ENCODE assay signal across 9 cellular contexts in genomic region chr3:184227481-184227935, GRCh38. TPM values are rescaled to one million over a fixed set of nuclear protein-coding genes. Genes with fewer than 3 reads are reported as not detected.
DNase-seq lines count a peak whose midpoint lies in the region; ATAC-seq and TF ChIP-seq lines count a peak whose summit lies in the region.
"Had no signal": no experiment of that assay in that cellular context is flagged by ENCODE, and none has a peak within 500 bp of the region (broad histone marks: within the 10 kb centered on the region; RNA-seq: fewer than 3 reads in every experiment).

No MANE protein-coding gene starts in this region.

- peaks cover 2% of the 10 kb centered on the region for H3K79me1 ChIP-seq in neuronal stem cell (ENCODE audit: low read depth, low read length)

- H2BK120ac ChIP-seq in neuronal stem cell (ENCODE audit: low read depth, low read length) = no peak overlapping the region

- no peak for TF ChIP-seq EP300 in Ishikawa (IDR thresholded peaks at IDR 0.05; ENCODE audit: borderline replicate concordance)

- H3K9ac ChIP-seq in neuronal stem cell (ENCODE audit: low read depth, low read length, poor library complexity) = no peak overlapping the region

- intact Hi-C loops in mucosa of descending colon (cut with DNase I, micrococcal nuclease) (no loop called here), uterus (cut with DNase I; ENCODE audit: low total_unique reads) (no loop called here)

- H3K9me3 ChIP-seq in mucosa of descending colon (no peaks in the 10 kb centered on the region), uterus (no peaks in the 10 kb centered on the region), neuronal stem cell (replicated peaks in 1 of 2; ENCODE audit: control insufficient read depth in 2 of 2, insufficient read depth in 1 of 2, low read depth in 1 of 2, low read length in 2 of 2) (peaks cover 0 to 2% of the 10 kb centered on the region in 2 donors)

- H3K36me3 ChIP-seq in mucosa of descending colon (ENCODE audit: low read depth) (no peaks in the 10 kb centered on the region), uterus (no peaks in the 10 kb centered on the region), neuronal stem cell (replicated peaks in 1 of 2; ENCODE audit: control insufficient read depth in 2 of 2, insufficient read depth in 2 of 2, low read length in 2 of 2) (no peaks in the 10 kb centered on the region)

- H2BK5ac ChIP-seq in neuronal stem cell (ENCODE audit: low read length) = no peak overlapping the region

- H3K4me1 ChIP-seq in mucosa of descending colon (ENCODE audit: low read depth) (peaks cover 24% of the 10 kb centered on the region), uterus (peaks cover 0 to 18% of the 10 kb centered on the region in 2 donors), neuronal stem cell (ENCODE audit: control insufficient read depth in 2 of 2, insufficient read depth in 1 of 2, low read depth in 1 of 2, low read length in 2 of 2) (peaks cover 4 to 6% of the 10 kb centered on the region in 2 donors)

- H4K91ac ChIP-seq in neuronal stem cell (ENCODE audit: low read depth, low read length, poor library complexity) = no peak overlapping the region

- ATAC-seq in mucosa of descending colon = peak; percentile 44

- no peak overlapping the region for H3K4ac ChIP-seq in neuronal stem cell (ENCODE audit: low read length)

- no peak for TF ChIP-seq POLR2A in uterus (IDR thresholded peaks at IDR 0.05)

- no peak overlapping the region for H3K4me2 ChIP-seq in neuronal stem cell (ENCODE audit: insufficient read depth, low read length, poor library complexity, severe bottlenecking)

- H2BK15ac ChIP-seq in neuronal stem cell (ENCODE audit: low read length) = no peak overlapping the region

- no peak overlapping the region for H4K8ac ChIP-seq in neuronal stem cell (ENCODE audit: low read depth, low read length)

- no peak overlapping the region for H2AFZ ChIP-seq in neuronal stem cell (ENCODE audit: low read length)

- H3K18ac ChIP-seq in neuronal stem cell (ENCODE audit: low read length) = no peak overlapping the region

- TF ChIP-seq CTCF in cardiac fibroblast (IDR thresholded peaks at IDR 0.05; ENCODE audit: low read depth, low read length) (peak; percentile 94), mucosa of descending colon (IDR thresholded peaks at IDR 0.05) (peak; percentile 65), uterus (IDR thresholded peaks at IDR 0.05) (peak in 3 of 4 experiments; percentile 22 to 40 (median 28))

- H3K14ac ChIP-seq in neuronal stem cell (ENCODE audit: low read length) = no peak overlapping the region

- peak; percentile 75 for TF ChIP-seq RAD21 in Ishikawa (IDR thresholded peaks at IDR 0.05; ENCODE audit: low read depth)

- H2AK5ac ChIP-seq in neuronal stem cell (ENCODE audit: low read depth, low read length) = no peak overlapping the region

- no CpG with 5 or more reads among the region's 2 CpGs for WGBS in neuronal stem cell (ENCODE audit: extremely low coverage in 2 of 2, insufficient read length in 2 of 2, insufficient replicate concordance in 1 of 2), 2 donors

- H3K4me3 ChIP-seq in cardiac fibroblast (replicated peaks in 1 of 2; ENCODE audit: low read depth in 2 of 2, low read length in 2 of 2) = no peak overlapping the region
- H3K4me3 ChIP-seq in mucosa of descending colon = no peak overlapping the region
- no peak overlapping the region for H3K4me3 ChIP-seq in uterus
- no peak overlapping the region for H3K4me3 ChIP-seq in neuronal stem cell (ENCODE audit: low read length in 2 of 2)

- no peak overlapping the region for H3K23ac ChIP-seq in neuronal stem cell (ENCODE audit: low read depth, low read length, poor library complexity)

- no peak overlapping the region for H2BK12ac ChIP-seq in neuronal stem cell (ENCODE audit: low read length)

- H3K27me3 ChIP-seq in uterus (peaks cover 8 to 19% of the 10 kb centered on the region in 2 donors), neuronal stem cell (ENCODE audit: control insufficient read depth in 3 of 3, insufficient read depth in 3 of 3, low read depth in 1 of 3, low read length in 3 of 3) (peaks cover 31 to 76% (median 53%) of the 10 kb centered on the region in 3 experiments)

- peak; percentile 84 for DNase-seq in NCI-H82 (lab: John Stamatoyannopoulos, UW)
- no peak for DNase-seq in NCI-H82 treated with DMSO at 0.1 percent for 48 hours (lab: John Stamatoyannopoulos, UW; ENCODE audit: unreplicated experiment)
- DNase-seq in UCSD-AML1 (lab: John Stamatoyannopoulos, UW; ENCODE audit: unreplicated experiment) = peak; percentile 38
- DNase-seq in cardiac fibroblast (ENCODE audit: low read depth in 2 of 2) = peak; percentile 33 to 40
- peak in 2 of 3 donors; percentile 39 to 50 for DNase-seq in mucosa of descending colon
- DNase-seq in uterus = no peak
- DNase-seq in neuronal stem cell (ENCODE audit: low spot score) = no peak

- H3K27ac ChIP-seq in uterus (no peak overlapping the region), neuronal stem cell (replicated peaks; ENCODE audit: low read length) (no peak overlapping the region)

TF ChIP-seq in Ishikawa, 13 proteins besides CTCF, POLR2A, EP300 and RAD21:
- TF ChIP-seq NFIC (IDR thresholded peaks at IDR 0.05) (no peak), ZBTB7A (IDR thresholded peaks at IDR 0.05; ENCODE audit: low read depth) (peak; percentile 88; the same call in 1 of the 2 replicates)

RNA-seq across cellular contexts. Expression of gene VWA5B2, which starts 1.9 kb away (rescaled TPM):
- total RNA-seq in mucosa of descending colon = 1 to 10 TPM in 2 of 3 donors, under 1 TPM in 1; 0.60 to 2.9 (median 2.6) TPM
- total RNA-seq in uterus = under 1 TPM in 1 of 4 donors, not detected in 3; 0.35 TPM
- 0.13 TPM for polyA plus RNA-seq in neuronal stem cell (2013, experiment 1 of 2)
- 0.21 TPM for polyA plus RNA-seq in neuronal stem cell (2013, experiment 2 of 2)
- total RNA-seq: subcutaneous adipose tissue had no signal

RNA-seq across cellular contexts. Expression of gene ALG3, which starts 21.3 kb away (rescaled TPM):
- total RNA-seq in mucosa of descending colon (10 to 100 TPM; 30.8 to 39.9 (median 34.5) TPM), uterus (10 to 100 TPM; 16.5 to 77.1 (median 53.1) TPM)
- polyA plus RNA-seq in neuronal stem cell (2013, experiment 1 of 2) = 34.1 TPM
- 34.0 TPM for polyA plus RNA-seq in neuronal stem cell (2013, experiment 2 of 2)

RNA-seq across cellular contexts. Expression of gene EEF1AKMT4, which starts 22.0 kb away (rescaled TPM):
- 1 to 10 TPM; 2.8 to 5.0 (median 3.2) TPM for total RNA-seq in mucosa of descending colon
- 1 to 10 TPM in 3 of 4 donors, under 1 TPM in 1; 0.51 to 4.7 (median 2.2) TPM for total RNA-seq in uterus
- 2.8 TPM for polyA plus RNA-seq in neuronal stem cell (2013, experiment 1 of 2)
- 2.5 TPM for polyA plus RNA-seq in neuronal stem cell (2013, experiment 2 of 2)

RNA-seq across cellular contexts. Expression of gene CAMK2N2, which starts 33.8 kb away (rescaled TPM):
- under 1 TPM in 1 of 3 donors, not detected in 2; 0.95 TPM for total RNA-seq in mucosa of descending colon
- not detected for total RNA-seq in uterus
- polyA plus RNA-seq in neuronal stem cell (2013, experiment 1 of 2) = 2.9 TPM
- polyA plus RNA-seq in neuronal stem cell (2013, experiment 2 of 2) = 2.7 TPM
- total RNA-seq: subcutaneous adipose tissue had no signal

RNA-seq across cellular contexts. Expression of gene ABCF3, which starts 41.5 kb away (rescaled TPM):
- 10 to 100 TPM; 60.7 to 79.7 (median 72.3) TPM for total RNA-seq in mucosa of descending colon
- total RNA-seq in uterus = 10 to 100 TPM; 11.8 to 73.0 (median 36.8) TPM
- polyA plus RNA-seq in neuronal stem cell (2013, experiment 1 of 2) = 17.7 TPM
- 16.0 TPM for polyA plus RNA-seq in neuronal stem cell (2013, experiment 2 of 2)

Comparison
In these comparisons a context has a peak if more than half of its experiments do, and no peak if none do; other contexts are left out.
1. DNase-seq: peak in NCI-H82 (single experiment), UCSD-AML1 (single experiment), cardiac fibroblast (2 of 2) and mucosa of descending colon (2 of 3); none in NCI-H82 treated with DMSO at 0.1 percent for 48 hours (single experiment), uterus (0 of 2) and neuronal stem cell (single experiment).
2. CTCF ChIP-seq: peak in every context shown above with its lines; median percentile 94 in cardiac fibroblast; 65 in mucosa of descending colon; 28 in uterus.